1 cellular context compared by ENCODE assay signal in genomic region chr9:36074055-36074454, GRCh38.
TF ChIP-seq lines count a peak whose summit lies in the region.

No MANE protein-coding gene starts in this region.

TF ChIP-seq in IMR-90, 13 proteins besides CTCF, POLR2A, EP300 and RAD21 (continued from another document):
- TF ChIP-seq ELK1 (IDR thresholded peaks at IDR 0.05; ENCODE audit: borderline replicate concordance, low read depth, low read length): no peak
TF ChIP-seq in IMR-90: peak in this region for 0.
